ENCODE assay signal across 7 cellular contexts in genomic region chr6:91926361-91926760, GRCh38.
"Had no signal": no experiment of that assay in that cellular context is flagged by ENCODE, and none has a peak within 500 bp of the region (broad histone marks: within the 10 kb centered on the region; RNA-seq: fewer than 3 reads in every experiment).

No MANE protein-coding gene starts in this region.

- H3K4me3 ChIP-seq: GM23248 had no signal

- H3K27ac ChIP-seq: GM23248, HL-60 had no signal

- DNase-seq: GM23248, H9, HCEC 1CT, HFFc6 had no signal

- H3K27ac Mint-ChIP-seq: H9, HFFc6, IgD-negative memory B cell had no signal

- H3K4me3 Mint-ChIP-seq: H9, HFFc6, IgD-negative memory B cell had no signal

- H3K9ac ChIP-seq: GM23248 had no signal

- H3K4me1 Mint-ChIP-seq: H9, IgD-negative memory B cell had no signal

- H2AFZ ChIP-seq: GM23248 had no signal

- H3K36me3 Mint-ChIP-seq: IgD-negative memory B cell had no signal

- ATAC-seq: HepG2 had no signal

- H3K27me3 Mint-ChIP-seq: IgD-negative memory B cell had no signal
